ENCODE assay signal across 15 cellular contexts in the genomic region with DNA sequence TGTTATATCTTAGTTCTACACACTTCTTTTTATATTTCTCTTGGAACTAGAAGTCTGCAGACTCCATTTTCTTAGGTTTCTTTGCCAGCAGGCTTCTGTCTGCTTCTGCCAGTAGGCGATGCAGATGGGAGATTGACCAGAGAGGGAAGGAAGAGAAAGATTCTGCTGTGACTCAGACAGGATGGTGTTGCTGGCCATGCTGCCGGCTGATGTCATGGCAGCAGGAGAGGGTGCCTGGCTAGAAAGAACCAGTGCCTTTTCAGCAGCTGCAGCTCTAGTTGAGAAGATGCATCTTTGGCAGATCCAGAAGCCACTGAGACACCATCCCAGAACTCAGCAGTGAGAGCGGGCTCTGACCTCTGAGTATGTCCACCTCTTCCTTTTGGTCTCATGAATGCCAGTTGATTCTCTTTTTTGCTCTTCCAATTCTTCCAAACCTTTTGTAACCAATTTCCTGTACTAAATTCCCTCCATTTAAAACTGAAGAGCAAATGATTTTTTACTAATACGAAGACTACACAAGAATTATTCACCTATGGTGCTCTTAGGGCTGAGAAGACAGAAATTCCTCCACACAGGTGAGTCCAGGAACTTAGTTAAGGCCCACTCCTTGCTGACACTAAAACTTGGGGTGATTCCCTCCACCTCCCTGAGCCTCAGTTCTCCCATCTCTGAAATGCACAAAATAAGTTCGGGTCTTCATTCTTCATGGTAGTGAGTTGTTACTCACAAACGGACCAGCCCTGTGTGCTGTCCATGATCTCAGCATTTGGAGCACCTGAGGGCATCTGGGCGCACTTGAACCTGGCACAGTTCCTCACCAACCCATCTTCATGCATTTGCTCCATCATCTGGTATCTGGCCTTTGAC.
DNase-seq lines count a peak whose midpoint lies in the region; ATAC-seq and TF ChIP-seq lines count a peak whose summit lies in the region.
"Had no signal": no experiment of that assay in that cellular context is flagged by ENCODE, and none has a peak within 500 bp of the region (broad histone marks: within the 10 kb centered on the region; RNA-seq: fewer than 3 reads in every experiment).

No MANE protein-coding gene starts in this region.

- H3K9me3 ChIP-seq in WERI-Rb-1 (ENCODE audit: severe bottlenecking), result peaks cover 2% of the 10 kb centered on the region
- no peaks in the 10 kb centered on the region for H3K9me3 ChIP-seq in vagina

- H3K27me3 Mint-ChIP-seq in stimulated activated naive CD8-positive, alpha-beta T cell treated with anti-CD3 and anti-CD28 coated beads, Interleukin-15, amount 100 ng/mL, for 72 hours, result no peaks in the 10 kb centered on the region
- H3K27me3 Mint-ChIP-seq: CD4-positive, alpha-beta T cell had no signal

- no peak overlapping the region for H3K27ac Mint-ChIP-seq in stimulated activated naive CD8-positive, alpha-beta T cell treated with anti-CD3 and anti-CD28 coated beads, Interleukin-15, amount 100 ng/mL, for 72 hours
- H3K27ac Mint-ChIP-seq: CD4-positive, alpha-beta T cell had no signal

- H3K4me3 Mint-ChIP-seq in stimulated activated naive CD8-positive, alpha-beta T cell treated with anti-CD3 and anti-CD28 coated beads, Interleukin-15, amount 100 ng/mL, for 72 hours, result no peak overlapping the region
- H3K4me3 Mint-ChIP-seq: CD4-positive, alpha-beta T cell had no signal

- no peak for TF ChIP-seq CTCF in WERI-Rb-1 (IDR thresholded peaks at IDR 0.05; ENCODE audit: low read depth, low read length)
- TF ChIP-seq CTCF in vagina (IDR thresholded peaks at IDR 0.05), result no peak

- TF ChIP-seq POLR2A in vagina (IDR thresholded peaks at IDR 0.05), result no peak

- H3K27ac ChIP-seq in WERI-Rb-1, result no peak overlapping the region
- no peak overlapping the region for H3K27ac ChIP-seq in vagina
- H3K27ac ChIP-seq: GM23248, HL-60, KMS-11 had no signal

- H3K4me1 ChIP-seq in vagina, result no peaks in the 10 kb centered on the region

- ATAC-seq in stimulated activated naive CD8-positive, alpha-beta T cell treated with anti-CD3 and anti-CD28 coated beads, Interleukin-15, amount 100 ng/mL, for 72 hours, result peak; percentile 29
- ATAC-seq in stimulated activated naive CD8-positive, alpha-beta T cell treated with anti-CD3 and anti-CD28 coated beads, Interleukin-15, Interleukin-2, amounts not matched to agents 100 U/mL and 50 U/mL, for 24 hours, result no peak
- ATAC-seq in left lobe of liver, result no peak

- DNase-seq in stimulated activated naive CD8-positive, alpha-beta T cell treated with anti-CD3 and anti-CD28 coated beads, Interleukin-15, amount 100 ng/mL, for 72 hours, result no peak
- DNase-seq in stimulated activated naive CD8-positive, alpha-beta T cell treated with anti-CD3 and anti-CD28 coated beads, Interleukin-15, Interleukin-2, amounts not matched to agents 100 U/mL and 50 U/mL, for 24 hours, result no peak
- peak; percentile 1 for DNase-seq in WERI-Rb-1
- peak; percentile 3 for DNase-seq in left lobe of liver (ENCODE audit: low spot score)
- peak; percentile 60 to 67 for DNase-seq in vagina (ENCODE audit: extremely low spot score in 2 of 2)
- DNase-seq in iPS-NIHi11 (ENCODE audit: low spot score), result no peak
- no peak for DNase-seq in NCI-H524 treated with DMSO at 0.1 percent for 48 hours (lab: John Stamatoyannopoulos, UW)
- no peak for DNase-seq in HuH-7.5 (ENCODE audit: low spot score)
- DNase-seq: AML-193; CD4-positive, alpha-beta T cell; GM23248; NCI-H2029; NCI-H524 had no signal

- H3K4me1 Mint-ChIP-seq in stimulated activated naive CD8-positive, alpha-beta T cell treated with anti-CD3 and anti-CD28 coated beads, Interleukin-15, amount 100 ng/mL, for 72 hours, result no peaks in the 10 kb centered on the region

- H3K4me3 ChIP-seq in WERI-Rb-1 (ENCODE audit: low read depth, low read length), result no peak overlapping the region
- H3K4me3 ChIP-seq in vagina, result no peak overlapping the region
- H3K4me3 ChIP-seq: GM23248 had no signal

- H3K36me3 ChIP-seq in WERI-Rb-1 (no peaks in the 10 kb centered on the region), vagina (no peaks in the 10 kb centered on the region)

- peaks cover 0 to 7% of the 10 kb centered on the region in 2 donors for H3K9me3 Mint-ChIP-seq in stimulated activated naive CD8-positive, alpha-beta T cell treated with anti-CD3 and anti-CD28 coated beads, Interleukin-15, amount 100 ng/mL, for 72 hours
- H3K9me3 Mint-ChIP-seq: CD4-positive, alpha-beta T cell had no signal

- intact Hi-C loops in vagina (cut with DNase I), result no loop called here

- no peaks in the 10 kb centered on the region for H3K27me3 ChIP-seq in WERI-Rb-1 (ENCODE audit: insufficient read depth, low read depth, severe bottlenecking)
- no peaks in the 10 kb centered on the region for H3K27me3 ChIP-seq in vagina

Comparison
In these comparisons a context has a peak if more than half of its experiments do, and no peak if none do; other contexts are left out.
1. DNase-seq: peak in WERI-Rb-1 (single experiment), left lobe of liver (single experiment) and vagina (2 of 2); none in stimulated activated naive CD8-positive, alpha-beta T cell treated with anti-CD3 and anti-CD28 coated beads, Interleukin-15, amount 100 ng/mL, for 72 hours (0 of 2), stimulated activated naive CD8-positive, alpha-beta T cell treated with anti-CD3 and anti-CD28 coated beads, Interleukin-15, Interleukin-2, amounts not matched to agents 100 U/mL and 50 U/mL, for 24 hours (single experiment), iPS-NIHi11 (single experiment), NCI-H524 treated with DMSO at 0.1 percent for 48 hours (single experiment) and HuH-7.5 (single experiment).